ENCODE assay signal across 23 cellular contexts in genomic region chr10:79313320-79313719, GRCh38.
"Had no signal": no experiment of that assay in that cellular context is flagged by ENCODE, and none has a peak within 500 bp of the region (broad histone marks: within the 10 kb centered on the region; RNA-seq: fewer than 3 reads in every experiment).

No MANE protein-coding gene starts in this region.

- H3K4me3 Mint-ChIP-seq: activated naive CD4-positive, alpha-beta T cell treated with anti-CD3 and anti-CD28 coated beads for 36 hours; activated naive CD8-positive, alpha-beta T cell treated with anti-CD3 and anti-CD28 coated beads, Interleukin-2, amount 10 ng/mL, durations not matched to agents 7 days and 5 days; activated T-cell treated with anti-CD3 and anti-CD28 coated beads, Interleukin-2, amount 50 U/mL, for 4 hours; natural killer cell; T-helper 1 cell treated with Interleukin-12 subunit alpha and Interleukin-12 subunit beta and Interleukin-4 antibody, amounts not matched to agents 30 μg/mL and 1 μg/mL, for 36 hours; type B pancreatic cell; WTC11 had no signal

- H3K27me3 Mint-ChIP-seq: activated naive CD8-positive, alpha-beta T cell treated with anti-CD3 and anti-CD28 coated beads, Interleukin-2, amount 10 ng/mL, durations not matched to agents 7 days and 5 days; type B pancreatic cell had no signal

- H3K27ac Mint-ChIP-seq: activated naive CD4-positive, alpha-beta T cell treated with anti-CD3 and anti-CD28 coated beads for 36 hours; activated naive CD8-positive, alpha-beta T cell treated with anti-CD3 and anti-CD28 coated beads, Interleukin-2, amount 10 ng/mL, durations not matched to agents 7 days and 5 days; natural killer cell; T-helper 1 cell treated with Interleukin-12 subunit alpha and Interleukin-12 subunit beta and Interleukin-4 antibody, amounts not matched to agents 30 μg/mL and 1 μg/mL, for 36 hours; WTC11 had no signal

- H3K9me3 Mint-ChIP-seq: activated naive CD4-positive, alpha-beta T cell treated with anti-CD3 and anti-CD28 coated beads for 36 hours; activated naive CD8-positive, alpha-beta T cell treated with anti-CD3 and anti-CD28 coated beads, Interleukin-2, amount 10 ng/mL, durations not matched to agents 7 days and 5 days; activated T-cell treated with anti-CD3 and anti-CD28 coated beads, Interleukin-2, amount 50 U/mL, for 4 hours; natural killer cell; T-helper 1 cell treated with Interleukin-12 subunit alpha and Interleukin-12 subunit beta and Interleukin-4 antibody, amounts not matched to agents 30 μg/mL and 1 μg/mL, for 36 hours; type B pancreatic cell; WTC11 had no signal

- H3K4me1 ChIP-seq: parathyroid adenoma had no signal

- H3K27ac ChIP-seq: esophagus muscularis mucosa, left ventricle myocardium inferior, parathyroid adenoma, thoracic aorta had no signal

- H3K4me3 ChIP-seq: esophagus muscularis mucosa, left ventricle myocardium inferior, thoracic aorta had no signal

- H3K36me3 Mint-ChIP-seq: natural killer cell had no signal

- ATAC-seq: activated T-cell treated with anti-CD3 and anti-CD28 coated beads, Interleukin-2, amount 50 U/mL, for 4 hours; natural killer cell; sciatic nerve; WTC11 had no signal

- DNase-seq: activated naive CD4-positive, alpha-beta T cell treated with anti-CD3 and anti-CD28 coated beads for 36 hours; activated naive CD8-positive, alpha-beta T cell treated with anti-CD3 and anti-CD28 coated beads, Interleukin-2, amount 10 ng/mL, durations not matched to agents 7 days and 5 days; activated T-cell treated with anti-CD3 and anti-CD28 coated beads, Interleukin-2, amount 50 U/mL, for 4 hours; amniotic stem cell; dermis blood vessel endothelial cell; effector memory CD4-positive, alpha-beta T cell; hippocampal formation; kidney glomerular epithelial cell; left ventricle myocardium inferior; mammary epithelial cell; midbrain; natural killer cell; small intestine; stimulated activated CD4-positive, alpha-beta T cell treated with anti-CD3 and anti-CD28 coated beads, Interleukin-15, amount 100 ng/mL, for 24 hours; stimulated activated naive CD4-positive, alpha-beta T cell treated with Interleukin-2 at 50 U/mL for 16 hours; T1000 had no signal

- H3K9me3 ChIP-seq: esophagus muscularis mucosa, left ventricle myocardium inferior, thoracic aorta had no signal

- H3K27me3 ChIP-seq: esophagus muscularis mucosa had no signal
